8 cellular contexts compared by ENCODE assay signal in the genomic region with DNA sequence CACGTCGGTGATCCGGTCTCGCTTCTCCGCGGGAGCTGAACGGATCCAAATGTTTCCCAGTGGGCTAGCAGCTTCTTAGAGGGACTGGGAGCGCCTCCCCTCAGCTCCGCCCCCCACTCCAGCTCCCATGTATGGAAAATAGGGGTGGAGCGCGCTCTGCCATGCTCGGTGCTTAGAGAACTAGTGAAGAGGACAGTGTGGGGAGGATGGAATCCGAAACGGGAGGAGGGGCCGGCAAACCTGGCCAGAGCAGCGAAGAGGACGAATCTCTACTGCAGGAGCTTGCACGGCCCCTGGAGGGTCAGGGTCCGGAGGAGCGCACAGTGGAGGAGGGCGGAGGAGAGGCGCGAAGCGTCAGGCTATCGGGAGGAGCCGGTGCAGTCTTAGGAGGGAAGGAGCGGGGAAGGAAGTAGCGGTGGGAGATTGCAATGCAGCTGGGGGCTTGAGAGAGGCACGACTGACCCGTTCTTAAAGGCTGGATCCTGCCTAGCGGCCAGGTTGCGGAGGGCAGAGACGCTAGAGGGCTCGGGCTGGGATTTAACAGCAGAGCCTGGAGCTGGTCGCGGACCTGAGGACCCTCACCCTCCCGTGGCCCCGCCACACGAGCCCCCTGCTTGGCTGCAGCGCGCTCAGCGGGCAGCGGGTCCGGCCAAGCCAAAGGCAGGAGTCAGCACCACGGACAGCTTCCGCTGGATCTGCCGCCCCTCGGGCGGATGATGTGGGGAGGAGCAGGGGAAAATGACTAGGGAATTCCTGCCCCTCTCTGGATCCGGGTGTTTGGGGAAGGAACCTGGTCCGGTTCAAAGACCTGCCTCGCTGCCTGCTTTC.
DNase-seq lines count a peak whose midpoint lies in the region; ATAC-seq lines count a peak whose summit lies in the region.

A gene (minus strand): TSS at position 51 of the 828 bp plus-strand sequence. CDS start 404 bp downstream, outside the sequence.

- peak; percentile 14 for DNase-seq in stimulated activated CD4-positive, alpha-beta T cell treated with anti-CD3 and anti-CD28 coated beads, Interleukin-15, amount 100 ng/mL, for 24 hours
- no peak for DNase-seq in stimulated activated CD4-positive, alpha-beta T cell treated with anti-CD3 and anti-CD28 coated beads, Interleukin-1b, Interleukin-23, amount 100 ng/mL, for 48 hours
- DNase-seq in activated CD4-positive, alpha-beta T cell treated with anti-CD3 and anti-CD28 coated beads, Interleukin-2, amount 50 U/mL, for 1 hour, result peak; percentile 9
- DNase-seq in iPS-NIHi11 (ENCODE audit: low spot score) (peak; percentile 89), NCI-H2196 treated with DMSO at 0.1 percent for 48 hours (lab: John Stamatoyannopoulos, UW; ENCODE audit: unreplicated experiment) (no peak), NOMO-1 treated with dmso at 0.1 percent for 144 hours (lab: John Stamatoyannopoulos, UW; ENCODE audit: unreplicated experiment) (no peak)

- no peak for ATAC-seq in HG02642 (IDR thresholded peaks at IDR 0.05; ENCODE audit: poor library complexity, unreplicated experiment)
- ATAC-seq in GM21526 (IDR thresholded peaks at IDR 0.05; ENCODE audit: low FRiP score, unreplicated experiment), result no peak

Comparison
In these comparisons a context has a peak if more than half of its experiments do, and no peak if none do; other contexts are left out.
1. DNase-seq: peak in stimulated activated CD4-positive, alpha-beta T cell treated with anti-CD3 and anti-CD28 coated beads, Interleukin-15, amount 100 ng/mL, for 24 hours (single experiment), activated CD4-positive, alpha-beta T cell treated with anti-CD3 and anti-CD28 coated beads, Interleukin-2, amount 50 U/mL, for 1 hour (single experiment) and iPS-NIHi11 (single experiment); none in stimulated activated CD4-positive, alpha-beta T cell treated with anti-CD3 and anti-CD28 coated beads, Interleukin-1b, Interleukin-23, amount 100 ng/mL, for 48 hours (single experiment), NCI-H2196 treated with DMSO at 0.1 percent for 48 hours (single experiment) and NOMO-1 treated with dmso at 0.1 percent for 144 hours (single experiment).